ENCODE assay signal across 17 cellular contexts in the genomic region with DNA sequence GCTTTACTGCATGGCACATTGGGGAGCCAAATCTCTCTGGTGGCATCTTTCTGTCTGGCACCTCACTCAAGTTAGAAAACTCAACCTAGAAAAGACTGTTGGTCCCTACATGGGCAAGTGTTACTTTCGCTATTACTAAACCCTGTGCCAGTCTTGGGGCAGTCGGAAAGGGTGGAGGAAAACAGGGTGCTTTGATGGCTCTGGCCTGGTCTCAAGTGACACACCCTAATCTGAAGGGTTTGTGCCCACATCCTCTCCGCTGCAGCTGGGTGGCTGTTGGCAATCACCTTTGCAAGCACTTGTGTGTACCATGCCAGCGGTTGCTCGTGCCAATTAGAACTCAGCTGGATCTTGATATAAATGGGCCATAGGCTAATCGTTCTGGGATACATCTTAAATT.
DNase-seq lines count a peak whose midpoint lies in the region; ATAC-seq lines count a peak whose summit lies in the region.
"Had no signal": no experiment of that assay in that cellular context is flagged by ENCODE, and none has a peak within 500 bp of the region (broad histone marks: within the 10 kb centered on the region; RNA-seq: fewer than 3 reads in every experiment).

No MANE protein-coding gene starts in this region.

- peaks cover 81% of the 10 kb centered on the region for H3K4me1 Mint-ChIP-seq in activated naive CD4-positive, alpha-beta T cell treated with anti-CD3 and anti-CD28 coated beads, Interleukin-2, amount 50 U/mL, for 24 hours
- H3K4me1 Mint-ChIP-seq in central memory CD8-positive, alpha-beta T cell: peaks cover 88% of the 10 kb centered on the region
- H3K4me1 Mint-ChIP-seq in stimulated activated memory B cell treated with anti-CD40 and anti-IgM and Interleukin-4, amounts not matched to agents 10 μg/mL and 1 μg/mL and 100 μg/mL, for 72 hours: peaks cover 43% of the 10 kb centered on the region

- no peaks in the 10 kb centered on the region for H3K27me3 Mint-ChIP-seq in activated naive CD4-positive, alpha-beta T cell treated with anti-CD3 and anti-CD28 coated beads, Interleukin-2, amount 50 U/mL, for 24 hours
- no peaks in the 10 kb centered on the region for H3K27me3 Mint-ChIP-seq in central memory CD8-positive, alpha-beta T cell
- no peaks in the 10 kb centered on the region for H3K27me3 Mint-ChIP-seq in stimulated activated memory B cell treated with anti-CD40 and anti-IgM and Interleukin-4, amounts not matched to agents 10 μg/mL and 1 μg/mL and 100 μg/mL, for 72 hours

- no peaks in the 10 kb centered on the region for H3K36me3 Mint-ChIP-seq in activated naive CD4-positive, alpha-beta T cell treated with anti-CD3 and anti-CD28 coated beads, Interleukin-2, amount 50 U/mL, for 24 hours
- H3K36me3 Mint-ChIP-seq in central memory CD8-positive, alpha-beta T cell (ENCODE audit: insufficient read depth): peaks cover 10% of the 10 kb centered on the region
- H3K36me3 Mint-ChIP-seq in stimulated activated memory B cell treated with anti-CD40 and anti-IgM and Interleukin-4, amounts not matched to agents 10 μg/mL and 1 μg/mL and 100 μg/mL, for 72 hours: no peaks in the 10 kb centered on the region

- peak overlapping the region; percentile 23 for H3K27ac Mint-ChIP-seq in activated naive CD4-positive, alpha-beta T cell treated with anti-CD3 and anti-CD28 coated beads, Interleukin-2, amount 50 U/mL, for 24 hours
- peak overlapping the region; percentile 97 for H3K27ac Mint-ChIP-seq in central memory CD8-positive, alpha-beta T cell (ENCODE audit: low read depth)
- peak overlapping the region; percentile 75 for H3K27ac Mint-ChIP-seq in stimulated activated memory B cell treated with anti-CD40 and anti-IgM and Interleukin-4, amounts not matched to agents 10 μg/mL and 1 μg/mL and 100 μg/mL, for 72 hours
- H3K27ac Mint-ChIP-seq: activated T-helper 2 cell treated with anti-CD3 and anti-CD28 coated beads, Interferon-gamma antibody, Interleukin-2, Interleukin-4, amounts not matched to agents 10 μg/mL and 5 μg/mL and 100 μg/mL, durations not matched to agents 14 hours and 24 hours and 36 hours had no signal

- ATAC-seq in central memory CD8-positive, alpha-beta T cell (replicated peaks; ENCODE audit: extremely low read depth, poor library complexity, severe bottlenecking): peak; percentile 91
- peak; percentile 88 for ATAC-seq in stimulated activated memory B cell treated with anti-CD40 and anti-IgM and Interleukin-4, amounts not matched to agents 10 μg/mL and 1 μg/mL and 100 μg/mL, for 72 hours
- ATAC-seq in HG03135 (IDR thresholded peaks at IDR 0.05; ENCODE audit: unreplicated experiment): no peak
- ATAC-seq: pancreas had no signal

- peak overlapping the region; percentile 30 for H3K4me3 Mint-ChIP-seq in activated naive CD4-positive, alpha-beta T cell treated with anti-CD3 and anti-CD28 coated beads, Interleukin-2, amount 50 U/mL, for 24 hours
- peak overlapping the region; percentile 71 for H3K4me3 Mint-ChIP-seq in central memory CD8-positive, alpha-beta T cell
- peak overlapping the region; percentile 14 for H3K4me3 Mint-ChIP-seq in stimulated activated memory B cell treated with anti-CD40 and anti-IgM and Interleukin-4, amounts not matched to agents 10 μg/mL and 1 μg/mL and 100 μg/mL, for 72 hours

- no peak for DNase-seq in activated naive CD4-positive, alpha-beta T cell treated with anti-CD3 and anti-CD28 coated beads, Interleukin-2, amount 50 U/mL, for 16 hours
- DNase-seq in T-helper 1 cell (peak; percentile 25 to 98 (median 46)), AG08395 (ENCODE audit: low spot score) (no peak), AML-193 (lab: John Stamatoyannopoulos, UW) (no peak)
- DNase-seq in central memory CD8-positive, alpha-beta T cell (ENCODE audit: low spot score in 2 of 2): peak; percentile 51 to 75
- DNase-seq: DMS53; effector CD8-positive, alpha-beta T cell; foreskin melanocyte; midbrain; NCI-H1417; pancreas; SHP77 treated with DMSO at 0.1 percent for 48 hours; testis had no signal

- H3K9me3 Mint-ChIP-seq in activated naive CD4-positive, alpha-beta T cell treated with anti-CD3 and anti-CD28 coated beads, Interleukin-2, amount 50 U/mL, for 24 hours: no peaks in the 10 kb centered on the region
- no peaks in the 10 kb centered on the region for H3K9me3 Mint-ChIP-seq in central memory CD8-positive, alpha-beta T cell
- H3K9me3 Mint-ChIP-seq in stimulated activated memory B cell treated with anti-CD40 and anti-IgM and Interleukin-4, amounts not matched to agents 10 μg/mL and 1 μg/mL and 100 μg/mL, for 72 hours: no peaks in the 10 kb centered on the region
- H3K9me3 Mint-ChIP-seq: activated T-helper 2 cell treated with anti-CD3 and anti-CD28 coated beads, Interferon-gamma antibody, Interleukin-2, Interleukin-4, amounts not matched to agents 10 μg/mL and 5 μg/mL and 100 μg/mL, durations not matched to agents 14 hours and 24 hours and 36 hours had no signal

Comparison
In these comparisons a context has a peak if more than half of its experiments do, and no peak if none do; other contexts are left out.
1. H3K27ac Mint-ChIP-seq: peak in every context shown above with its lines; median percentile 97 in central memory CD8-positive, alpha-beta T cell; 75 in stimulated activated memory B cell treated with anti-CD40 and anti-IgM and Interleukin-4, amounts not matched to agents 10 μg/mL and 1 μg/mL and 100 μg/mL, for 72 hours; 23 in activated naive CD4-positive, alpha-beta T cell treated with anti-CD3 and anti-CD28 coated beads, Interleukin-2, amount 50 U/mL, for 24 hours.
2. H3K4me3 Mint-ChIP-seq: peak in every context shown above with its lines; median percentile 71 in central memory CD8-positive, alpha-beta T cell; 30 in activated naive CD4-positive, alpha-beta T cell treated with anti-CD3 and anti-CD28 coated beads, Interleukin-2, amount 50 U/mL, for 24 hours; 14 in stimulated activated memory B cell treated with anti-CD40 and anti-IgM and Interleukin-4, amounts not matched to agents 10 μg/mL and 1 μg/mL and 100 μg/mL, for 72 hours.
3. DNase-seq: peak in T-helper 1 cell (5 of 5) and central memory CD8-positive, alpha-beta T cell (2 of 2); none in activated naive CD4-positive, alpha-beta T cell treated with anti-CD3 and anti-CD28 coated beads, Interleukin-2, amount 50 U/mL, for 16 hours (single experiment), AG08395 (single experiment) and AML-193 (0 of 2).